Comparison of ENCODE assay signal across 1 cellular context in genomic region chr6:139349464-139350020, GRCh38.
TF ChIP-seq lines count a peak whose summit lies in the region.

No MANE protein-coding gene starts in this region.

TF ChIP-seq in H1, 55 proteins besides CTCF, POLR2A, EP300 and RAD21:
- no peak for TF ChIP-seq ATF2 (IDR thresholded peaks at IDR 0.05; ENCODE audit: low read length)
